ENCODE assay signal across 22 cellular contexts in the genomic region with DNA sequence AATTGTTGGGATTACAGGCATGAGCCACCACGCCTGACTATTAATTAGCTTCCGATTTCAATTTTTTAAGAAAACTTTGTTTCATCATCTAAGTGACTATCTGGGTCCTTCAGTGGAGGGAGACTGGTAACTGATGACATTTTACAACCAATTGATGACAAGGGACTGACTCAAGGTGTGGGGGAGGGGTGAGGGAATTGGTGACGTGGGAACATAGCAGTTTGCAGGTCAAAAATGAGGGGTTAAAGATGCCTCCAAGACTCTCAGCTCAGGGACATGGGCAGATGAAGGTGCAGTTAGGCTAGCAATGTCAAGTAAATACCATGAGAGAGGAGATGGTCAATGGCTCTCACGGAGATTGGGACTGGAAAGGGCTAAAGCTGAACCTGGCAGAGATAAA. TPM values are rescaled to one million over a fixed set of nuclear protein-coding genes. Genes with fewer than 3 reads are reported as not detected.
DNase-seq lines count a peak whose midpoint lies in the region.
"Had no signal": no experiment of that assay in that cellular context is flagged by ENCODE, and none has a peak within 500 bp of the region (broad histone marks: within the 10 kb centered on the region; RNA-seq: fewer than 3 reads in every experiment).

No MANE protein-coding gene starts in this region.

- peaks cover 72% of the 10 kb centered on the region for H3K4me1 Mint-ChIP-seq in activated naive CD4-positive, alpha-beta T cell treated with anti-CD3 and anti-CD28 coated beads, Interleukin-2, amount 10 ng/mL, durations not matched to agents 7 days and 5 days
- peaks cover 73% of the 10 kb centered on the region for H3K4me1 Mint-ChIP-seq in activated CD4-positive, alpha-beta memory T cell treated with anti-CD3 and anti-CD28 coated beads for 36 hours (ENCODE audit: low read depth)
- H3K4me1 Mint-ChIP-seq in immature natural killer cell = peaks cover 69 to 70% of the 10 kb centered on the region in 2 donors

- H3K9me3 Mint-ChIP-seq in activated naive CD4-positive, alpha-beta T cell treated with anti-CD3 and anti-CD28 coated beads, Interleukin-2, amount 10 ng/mL, durations not matched to agents 7 days and 5 days = peaks cover 2% of the 10 kb centered on the region
- peaks cover 3% of the 10 kb centered on the region for H3K9me3 Mint-ChIP-seq in activated CD4-positive, alpha-beta memory T cell treated with anti-CD3 and anti-CD28 coated beads for 36 hours
- peaks cover 0 to 9% (median 0%) of the 10 kb centered on the region in 6 donors for H3K9me3 Mint-ChIP-seq in immature natural killer cell

- H3K27me3 Mint-ChIP-seq in activated naive CD4-positive, alpha-beta T cell treated with anti-CD3 and anti-CD28 coated beads, Interleukin-2, amount 10 ng/mL, durations not matched to agents 7 days and 5 days = no peaks in the 10 kb centered on the region
- H3K27me3 Mint-ChIP-seq in activated CD4-positive, alpha-beta memory T cell treated with anti-CD3 and anti-CD28 coated beads for 36 hours = no peaks in the 10 kb centered on the region
- H3K27me3 Mint-ChIP-seq in immature natural killer cell (ENCODE audit: low read depth in 3 of 3) = peaks cover 0 to 11% (median 7%) of the 10 kb centered on the region in 3 donors
- H3K27me3 Mint-ChIP-seq: brain had no signal

- POLR2A ChIA-PET in activated CD4-positive, alpha-beta memory T cell treated with anti-CD3 and anti-CD28 coated beads for 36 hours (lab: Charles Lee) = interaction anchor here (0.6 to 2.7 kb wide), 4 partner anchors 24 to 75 kb away, joined by 3 to 32 read pairs (median 4); no protein-coding TSS in a partner anchor

- intact Hi-C loops in activated CD4-positive, alpha-beta memory T cell treated with anti-CD3 and anti-CD28 coated beads for 36 hours (cut with micrococcal nuclease) = loop anchor here (2.0 kb wide), 2 partner anchors 21 to 65 kb away; no protein-coding TSS in a partner anchor

- no peaks in the 10 kb centered on the region for H3K4me1 ChIP-seq in thymus (ENCODE audit: control insufficient read depth, insufficient read depth, low read length)
- H3K4me1 ChIP-seq: Caco-2, foreskin keratinocyte had no signal

- H3K36me3 Mint-ChIP-seq in activated naive CD4-positive, alpha-beta T cell treated with anti-CD3 and anti-CD28 coated beads, Interleukin-2, amount 10 ng/mL, durations not matched to agents 7 days and 5 days = peaks cover 25% of the 10 kb centered on the region
- H3K36me3 Mint-ChIP-seq in activated CD4-positive, alpha-beta memory T cell treated with anti-CD3 and anti-CD28 coated beads for 36 hours = no peaks in the 10 kb centered on the region
- H3K36me3 Mint-ChIP-seq in immature natural killer cell = no peaks in the 10 kb centered on the region

- WGBS in thymus = over 99% methylated on average over 4 of the region's 4 CpGs

- CTCF ChIA-PET in activated naive CD4-positive, alpha-beta T cell treated with anti-CD3 and anti-CD28 coated beads, Interleukin-2, amount 10 ng/mL, durations not matched to agents 7 days and 5 days (lab: Charles Lee) = no interaction called here
- CTCF ChIA-PET in activated CD4-positive, alpha-beta memory T cell treated with anti-CD3 and anti-CD28 coated beads for 36 hours (lab: Charles Lee) = interaction anchor here (1.2 to 2.0 kb wide), 3 partner anchors 20 to 103 kb away, joined by 3 to 12 read pairs (median 7); no protein-coding TSS in a partner anchor

- H3K4me3 ChIP-seq in thymus (ENCODE audit: low read length) = no peak overlapping the region
- H3K4me3 ChIP-seq: smooth muscle cell had no signal

- peak overlapping the region; percentile 98 for H3K27ac Mint-ChIP-seq in activated naive CD4-positive, alpha-beta T cell treated with anti-CD3 and anti-CD28 coated beads, Interleukin-2, amount 10 ng/mL, durations not matched to agents 7 days and 5 days
- peak overlapping the region; percentile 95 for H3K27ac Mint-ChIP-seq in activated CD4-positive, alpha-beta memory T cell treated with anti-CD3 and anti-CD28 coated beads for 36 hours
- H3K27ac Mint-ChIP-seq in immature natural killer cell = peak overlapping the region in 4 of 6 donors; percentile 33 to 63 (median 44)
- H3K27ac Mint-ChIP-seq: brain, mesothelial cell of epicardium had no signal

- H3K4me3 Mint-ChIP-seq in activated naive CD4-positive, alpha-beta T cell treated with anti-CD3 and anti-CD28 coated beads, Interleukin-2, amount 10 ng/mL, durations not matched to agents 7 days and 5 days = no peak overlapping the region
- peak overlapping the region; percentile 36 for H3K4me3 Mint-ChIP-seq in activated CD4-positive, alpha-beta memory T cell treated with anti-CD3 and anti-CD28 coated beads for 36 hours
- peak overlapping the region in 2 of 5 donors; percentile 24 to 39 for H3K4me3 Mint-ChIP-seq in immature natural killer cell
- H3K4me3 Mint-ChIP-seq: brain, mesothelial cell of epicardium had no signal

- peak overlapping the region; percentile 65 for H3K27ac ChIP-seq in thymus (ENCODE audit: low read depth)
- H3K27ac ChIP-seq: foreskin keratinocyte had no signal

- no peaks in the 10 kb centered on the region for H3K36me3 ChIP-seq in thymus (ENCODE audit: control insufficient read depth, insufficient read depth)

- no peak for DNase-seq in activated naive CD4-positive, alpha-beta T cell treated with anti-CD3 and anti-CD28 coated beads, Interleukin-2, amount 10 ng/mL, durations not matched to agents 7 days and 5 days
- no peak for DNase-seq in activated naive CD4-positive, alpha-beta T cell (lab: John Stamatoyannopoulos, UW)
- DNase-seq in activated CD4-positive, alpha-beta memory T cell treated with anti-CD3 and anti-CD28 coated beads for 36 hours = peak; percentile 42
- DNase-seq in immature natural killer cell (no peak), retina (no peak), AG08395 (ENCODE audit: low spot score) (no peak)
- DNase-seq: Caco-2, cortex of kidney, EL, foreskin keratinocyte, H7, kidney glomerular epithelial cell, NCI-H1436 treated with DMSO at 0.1 percent for 48 hours, NCI-H2227 treated with DMSO at 0.1 percent for 48 hours, NCI-H82 had no signal

- H3K27me3 ChIP-seq in thymus (ENCODE audit: control insufficient read depth, insufficient read depth) = no peaks in the 10 kb centered on the region
- H3K27me3 ChIP-seq: foreskin keratinocyte had no signal

- H3K9me3 ChIP-seq in thymus (ENCODE audit: control insufficient read depth) = no peaks in the 10 kb centered on the region
- H3K9me3 ChIP-seq: Caco-2 had no signal

RNA-seq across cellular contexts. Expression of gene FAM9C, which starts 5.7 kb away (rescaled TPM):
- under 1 TPM in 1 of 2 experiments, not detected in 1; 0.05 TPM for total RNA-seq in activated CD4-positive, alpha-beta memory T cell treated with anti-CD3 and anti-CD28 coated beads for 36 hours
- polyA plus RNA-seq in immature natural killer cell = not detected
- polyA plus RNA-seq in thymus = 0.07 TPM
- total RNA-seq: activated CD8-positive, alpha-beta memory T cell treated with anti-CD3 and anti-CD28 coated beads for 36 hours; Caco-2; foreskin keratinocyte; M059J; pulmonary artery endothelial cell; smooth muscle cell had no signal
- polyA plus RNA-seq: foreskin keratinocyte, smooth muscle cell had no signal

Comparison
In these comparisons a context has a peak if more than half of its experiments do, and no peak if none do; other contexts are left out.
1. H3K27ac Mint-ChIP-seq: peak in every context shown above with its lines; median percentile 98 in activated naive CD4-positive, alpha-beta T cell treated with anti-CD3 and anti-CD28 coated beads, Interleukin-2, amount 10 ng/mL, durations not matched to agents 7 days and 5 days; 95 in activated CD4-positive, alpha-beta memory T cell treated with anti-CD3 and anti-CD28 coated beads for 36 hours; 44 in immature natural killer cell.